In genomic region chr3:37803726-37804469, GRCh38 we compare ENCODE assay signal across 1 cellular context.
TF ChIP-seq lines count a peak whose summit lies in the region.

No MANE protein-coding gene starts in this region.

TF ChIP-seq in GM23338, 12 proteins besides CTCF, POLR2A, EP300 and RAD21 (continued from another document):
- TF ChIP-seq ZNF462 (CRISPR knock-in tag; IDR thresholded peaks at IDR 0.05) (no peak), JUNB (IDR thresholded peaks at IDR 0.05; ENCODE audit: unreplicated experiment) (no peak), STAT1 (IDR thresholded peaks at IDR 0.05; ENCODE audit: unreplicated experiment) (no peak), ZNF331 (CRISPR knock-in tag; IDR thresholded peaks at IDR 0.05; ENCODE audit: low read depth) (no peak), ETS1 (IDR thresholded peaks at IDR 0.05) (no peak)
